ENCODE assay signal across 11 cellular contexts in the genomic region with DNA sequence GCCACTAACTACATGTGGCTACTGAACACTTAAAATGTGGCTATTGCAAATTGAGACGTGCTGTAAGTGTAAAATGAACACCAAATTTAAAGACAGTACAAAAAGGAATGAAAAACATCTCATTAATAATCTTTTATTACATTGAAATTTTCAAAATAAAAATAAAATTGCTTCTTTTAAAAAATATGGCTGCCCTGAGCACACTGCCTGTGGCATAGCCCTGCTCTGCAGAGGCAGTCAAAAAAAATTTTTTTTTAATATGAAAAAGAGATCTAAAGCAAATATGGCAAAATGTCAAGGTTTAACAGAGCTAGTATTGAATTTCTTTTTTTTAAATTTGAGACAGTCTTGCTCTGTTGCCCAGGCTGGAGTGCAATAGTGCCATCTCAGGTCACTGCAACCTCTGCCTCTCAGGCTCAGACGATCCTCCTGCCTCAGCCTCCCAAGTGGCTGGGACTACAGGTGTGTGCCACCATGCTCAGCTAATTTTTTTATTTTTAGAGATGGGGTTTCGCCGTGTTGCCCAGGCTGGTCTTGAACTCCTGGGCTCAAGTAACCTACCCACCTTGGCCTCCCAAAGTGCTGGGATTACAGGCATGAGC. TPM values are rescaled to one million over a fixed set of nuclear protein-coding genes. Genes with fewer than 3 reads are reported as not detected.
DNase-seq lines count a peak whose midpoint lies in the region; ATAC-seq and TF ChIP-seq lines count a peak whose summit lies in the region.
"Had no signal": no experiment of that assay in that cellular context is flagged by ENCODE, and none has a peak within 500 bp of the region (broad histone marks: within the 10 kb centered on the region; RNA-seq: fewer than 3 reads in every experiment).

No MANE protein-coding gene starts in this region.

- POLR2A ChIA-PET in OCI-LY7 (lab: Charles Lee) = no interaction called here

- H3K4me2 ChIP-seq in OCI-LY7 (ENCODE audit: low read length) = no peak overlapping the region

- H3K9me3 Mint-ChIP-seq in activated naive CD4-positive, alpha-beta T cell treated with anti-CD3 and anti-CD28 coated beads, Interleukin-2, amount 50 U/mL, for 72 hours = no peaks in the 10 kb centered on the region
- H3K9me3 Mint-ChIP-seq in stimulated activated naive CD8-positive, alpha-beta T cell treated with anti-CD3 and anti-CD28 coated beads, Interleukin-15, amount 100 ng/mL, for 72 hours = no peaks in the 10 kb centered on the region

- H2AFZ ChIP-seq in OCI-LY7 (ENCODE audit: low read length) = no peak overlapping the region

- TF ChIP-seq CTCF in OCI-LY7 (conservative IDR thresholded peaks at IDR 0.05; ENCODE audit: low read length) (peak; percentile 47; the same call in 1 of the 2 replicates), prostate gland (IDR thresholded peaks at IDR 0.05) (no peak)

- no peak overlapping the region for H3K27ac Mint-ChIP-seq in activated naive CD4-positive, alpha-beta T cell treated with anti-CD3 and anti-CD28 coated beads, Interleukin-2, amount 50 U/mL, for 72 hours
- H3K27ac Mint-ChIP-seq in stimulated activated naive CD8-positive, alpha-beta T cell treated with anti-CD3 and anti-CD28 coated beads, Interleukin-15, amount 100 ng/mL, for 72 hours = no peak overlapping the region

- intact Hi-C loops in OCI-LY7 (cut with micrococcal nuclease; ENCODE audit: unreplicated experiment) = loop anchor here (1.0 to 2.0 kb wide), 3 partner anchors 50 to 228 kb away; a partner anchor contains a TSS
- intact Hi-C loops in prostate gland (cut with DNase I) = loop anchor here (2.0 kb wide), 1 partner anchor 228 kb away; no protein-coding TSS in a partner anchor

- H3K9me3 ChIP-seq in OCI-LY7 (ENCODE audit: low read length) (peaks cover 4% of the 10 kb centered on the region; the same call in 1 of the 2 replicates), prostate gland (no peaks in the 10 kb centered on the region)
- H3K9me3 ChIP-seq: breast epithelium had no signal

- no peak for TF ChIP-seq POLR2A in prostate gland (IDR thresholded peaks at IDR 0.05)

- H3K27me3 Mint-ChIP-seq in stimulated activated naive CD8-positive, alpha-beta T cell treated with anti-CD3 and anti-CD28 coated beads, Interleukin-15, amount 100 ng/mL, for 72 hours = no peaks in the 10 kb centered on the region

- H3K9me2 ChIP-seq in OCI-LY7 (ENCODE audit: insufficient read depth, low read length) = no peaks in the 10 kb centered on the region

- no peak overlapping the region for H3K27ac ChIP-seq in OCI-LY7 (ENCODE audit: low read depth, low read length, poor library complexity, severe bottlenecking)
- no peak overlapping the region for H3K27ac ChIP-seq in prostate gland
- H3K27ac ChIP-seq: breast epithelium, SK-N-MC had no signal

- ATAC-seq in activated naive CD4-positive, alpha-beta T cell treated with anti-CD3 and anti-CD28 coated beads, Interleukin-2, amount 50 U/mL, for 72 hours = peak; percentile 13 to 28
- ATAC-seq in HG02759 (IDR thresholded peaks at IDR 0.05; ENCODE audit: unreplicated experiment) = peak; percentile 24
- ATAC-seq in stimulated activated naive CD8-positive, alpha-beta T cell treated with anti-CD3 and anti-CD28 coated beads, Interleukin-15, amount 100 ng/mL, for 72 hours = peak; percentile 20
- no peak for ATAC-seq in HG02763 (IDR thresholded peaks at IDR 0.05; ENCODE audit: unreplicated experiment)

- WGBS in prostate gland = 62% methylated on average over 4 of the region's 4 CpGs

- no TSS peak for BruUV-seq in OCI-LY7 (replicated peaks; lab: Mats Ljungman, UMichigan)

- no peak overlapping the region for H3K4me3 ChIP-seq in OCI-LY7 (ENCODE audit: low read depth, low read length, poor library complexity, severe bottlenecking)
- H3K4me3 ChIP-seq in prostate gland = no peak overlapping the region
- H3K4me3 ChIP-seq: breast epithelium had no signal

- H3K36me3 Mint-ChIP-seq in activated naive CD4-positive, alpha-beta T cell treated with anti-CD3 and anti-CD28 coated beads, Interleukin-2, amount 50 U/mL, for 72 hours = peaks cover 0 to 8% of the 10 kb centered on the region in 2 donors

- no peaks in the 10 kb centered on the region for H3K27me3 ChIP-seq in prostate gland (replicated peaks; ENCODE audit: insufficient read depth)
- H3K27me3 ChIP-seq: breast epithelium had no signal

- H3K36me3 ChIP-seq in OCI-LY7 (ENCODE audit: insufficient read depth, low read length) (peaks cover 46% of the 10 kb centered on the region), prostate gland (no peaks in the 10 kb centered on the region)
- H3K36me3 ChIP-seq: breast epithelium had no signal

- CTCF ChIA-PET in OCI-LY7 (lab: Charles Lee; ENCODE audit: unreplicated experiment) = no interaction called here

- no peaks in the 10 kb centered on the region for H3K4me1 ChIP-seq in OCI-LY7 (ENCODE audit: insufficient read depth, low read length, poor library complexity, severe bottlenecking)
- H3K4me1 ChIP-seq in prostate gland (replicated peaks) = no peaks in the 10 kb centered on the region
- H3K4me1 ChIP-seq: breast epithelium had no signal

- H3K79me2 ChIP-seq in OCI-LY7 (ENCODE audit: insufficient read depth, low read depth, low read length) = peaks cover 3% of the 10 kb centered on the region; the same call in 1 of the 2 replicates

- no peak for DNase-seq in activated naive CD4-positive, alpha-beta T cell treated with anti-CD3 and anti-CD28 coated beads, Interleukin-2, amount 50 U/mL, for 72 hours (ENCODE audit: low spot score in 2 of 2)
- no peak for DNase-seq in activated naive CD4-positive, alpha-beta T cell treated with anti-CD3 and anti-CD28 coated beads, Interleukin-2, amount 50 U/mL, for 16 hours
- DNase-seq in OCI-LY7 (ENCODE audit: low spot score) (no peak), prostate gland (ENCODE audit: low spot score) (no peak)
- DNase-seq in stimulated activated naive CD8-positive, alpha-beta T cell treated with anti-CD3 and anti-CD28 coated beads, Interleukin-15, amount 100 ng/mL, for 72 hours = no peak
- DNase-seq in stimulated activated CD4-positive, alpha-beta T cell treated with anti-CD3 and anti-CD28 coated beads, Interleukin-4, amount 100 ng/mL, for 1 hour = no peak
- DNase-seq: activated CD8-positive, alpha-beta memory T cell treated with anti-CD3 and anti-CD28 coated beads, Interleukin-2, amount 50 U/mL, for 4 hours had no signal

- H4K20me1 ChIP-seq in OCI-LY7 (ENCODE audit: insufficient read depth, low read length) = peaks cover 11% of the 10 kb centered on the region; the same call in 1 of the 2 replicates

- H3K4me1 Mint-ChIP-seq in stimulated activated naive CD8-positive, alpha-beta T cell treated with anti-CD3 and anti-CD28 coated beads, Interleukin-15, amount 100 ng/mL, for 72 hours = no peaks in the 10 kb centered on the region

- no peak overlapping the region for H3K4me3 Mint-ChIP-seq in stimulated activated naive CD8-positive, alpha-beta T cell treated with anti-CD3 and anti-CD28 coated beads, Interleukin-15, amount 100 ng/mL, for 72 hours

RNA-seq across cellular contexts. Expression of a gene that starts 25.6 kb away (rescaled TPM):
- 10 to 100 TPM; 20.1 to 29.4 TPM for total RNA-seq in activated naive CD4-positive, alpha-beta T cell treated with anti-CD3 and anti-CD28 coated beads, Interleukin-2, amount 50 U/mL, for 72 hours
- 26.8 and 29.1 TPM in 2 replicates for total RNA-seq in OCI-LY7 (2014; rRNA removed; shearing (Covaris generic))
- total RNA-seq in OCI-LY7 (2022) (40.3 and 49.0 TPM in 2 replicates), prostate gland (10 to 100 TPM; 24.7 to 25.3 TPM)

RNA-seq across cellular contexts. Expression of a gene that starts 49.8 kb away (rescaled TPM):
- total RNA-seq in activated naive CD4-positive, alpha-beta T cell treated with anti-CD3 and anti-CD28 coated beads, Interleukin-2, amount 50 U/mL, for 72 hours = 10 to 100 TPM; 16.5 to 18.6 TPM
- total RNA-seq in OCI-LY7 (2014; rRNA removed; shearing (Covaris generic)) = 16.2 and 19.8 TPM in 2 replicates
- total RNA-seq in OCI-LY7 (2022) (39.8 and 41.3 TPM in 2 replicates), prostate gland (1 to 10 TPM; 2.5 to 4.4 TPM)
